19 cellular contexts compared by ENCODE assay signal in the genomic region with DNA sequence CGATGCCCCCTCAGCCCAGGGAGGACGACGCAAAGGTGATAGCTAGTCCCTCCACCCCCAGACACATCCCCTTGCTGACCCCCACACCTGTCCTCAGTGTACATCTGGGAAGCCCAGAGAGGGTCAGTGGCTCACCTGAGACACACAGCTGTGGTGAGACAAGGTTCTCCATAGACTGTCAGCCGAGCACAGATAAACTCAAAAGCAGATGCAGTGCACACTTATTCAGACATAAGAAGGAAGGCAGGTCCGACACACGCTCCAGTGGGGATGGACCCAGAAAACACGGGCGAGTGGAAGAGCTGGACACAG. TPM values are rescaled to one million over a fixed set of nuclear protein-coding genes. Genes with fewer than 3 reads are reported as not detected.
A peak's percentile ranks its signal among the peaks of the same experiment; 100 is the strongest.
DNase-seq lines count a peak whose midpoint lies in the region; ATAC-seq and TF ChIP-seq lines count a peak whose summit lies in the region.
"Had no signal": no experiment of that assay in that cellular context is flagged by ENCODE, and none has a peak within 500 bp of the region (broad histone marks: within the 10 kb centered on the region; RNA-seq: fewer than 3 reads in every experiment).

No MANE protein-coding gene starts in this region.

- no peak overlapping the region for H3K4me2 ChIP-seq in hepatocyte
- H3K4me2 ChIP-seq: KMS-11 had no signal

- CTCF ChIA-PET in HEK293 (lab: Yijun Ruan, JAX) = interaction anchor here (1.1 kb wide), 1 partner anchor 11 kb away, joined by 3 read pairs; no protein-coding TSS in a partner anchor

- 92% methylated on average over 8 of the region's 8 CpGs for WGBS in hepatocyte (ENCODE audit: low lambda C conversion rate, missing lambda C conversion rate)

- intact Hi-C loops in dendritic cell treated with granulocyte-macrophage colony-stimulating factor and Interleukin-4, amounts not matched to agents 40 ng/mL and 50 ng/mL, for 4 days (cut with micrococcal nuclease) = no loop called here

- H3K9me3 Mint-ChIP-seq in activated naive CD8-positive, alpha-beta T cell (ENCODE audit: low read depth) = no peaks in the 10 kb centered on the region
- H3K9me3 Mint-ChIP-seq in activated naive CD8-positive, alpha-beta T cell treated with anti-CD3 and anti-CD28 coated beads, Interleukin-2, amount 50 U/mL, for 24 hours = no peaks in the 10 kb centered on the region
- H3K9me3 Mint-ChIP-seq in dendritic cell treated with granulocyte-macrophage colony-stimulating factor and Interleukin-4, amounts not matched to agents 40 ng/mL and 50 ng/mL, for 4 days = no peaks in the 10 kb centered on the region
- no peaks in the 10 kb centered on the region for H3K9me3 Mint-ChIP-seq in stimulated activated memory B cell treated with anti-CD40 and anti-IgM and Interleukin-4, amounts not matched to agents 10 μg/mL and 1 μg/mL and 100 μg/mL, for 72 hours
- H3K9me3 Mint-ChIP-seq: activated CD4-positive, alpha-beta memory T cell treated with anti-CD3 and anti-CD28 coated beads for 36 hours had no signal

- peaks cover 16% of the 10 kb centered on the region for H3K4me1 Mint-ChIP-seq in activated naive CD8-positive, alpha-beta T cell (ENCODE audit: low read depth)
- H3K4me1 Mint-ChIP-seq in activated naive CD8-positive, alpha-beta T cell treated with anti-CD3 and anti-CD28 coated beads, Interleukin-2, amount 50 U/mL, for 24 hours = peaks cover 16% of the 10 kb centered on the region
- peaks cover 74% of the 10 kb centered on the region for H3K4me1 Mint-ChIP-seq in dendritic cell treated with granulocyte-macrophage colony-stimulating factor and Interleukin-4, amounts not matched to agents 40 ng/mL and 50 ng/mL, for 4 days (ENCODE audit: low read depth)
- peaks cover 68% of the 10 kb centered on the region for H3K4me1 Mint-ChIP-seq in stimulated activated memory B cell treated with anti-CD40 and anti-IgM and Interleukin-4, amounts not matched to agents 10 μg/mL and 1 μg/mL and 100 μg/mL, for 72 hours

- no peak overlapping the region for H2AFZ ChIP-seq in hepatocyte

- H3K4me3 Mint-ChIP-seq in activated naive CD8-positive, alpha-beta T cell = peak overlapping the region; percentile 42
- no peak overlapping the region for H3K4me3 Mint-ChIP-seq in activated naive CD8-positive, alpha-beta T cell treated with anti-CD3 and anti-CD28 coated beads, Interleukin-2, amount 50 U/mL, for 24 hours
- H3K4me3 Mint-ChIP-seq in dendritic cell treated with granulocyte-macrophage colony-stimulating factor and Interleukin-4, amounts not matched to agents 40 ng/mL and 50 ng/mL, for 4 days = peak overlapping the region; percentile 70
- peak overlapping the region; percentile 38 for H3K4me3 Mint-ChIP-seq in stimulated activated memory B cell treated with anti-CD40 and anti-IgM and Interleukin-4, amounts not matched to agents 10 μg/mL and 1 μg/mL and 100 μg/mL, for 72 hours
- H3K4me3 Mint-ChIP-seq: activated CD4-positive, alpha-beta memory T cell treated with anti-CD3 and anti-CD28 coated beads for 36 hours had no signal

- H3K9me3 ChIP-seq in HEK293 (ENCODE audit: control insufficient read depth, insufficient read depth, low read depth, low read length) (no peaks in the 10 kb centered on the region), hepatocyte (ENCODE audit: low read depth) (no peaks in the 10 kb centered on the region)
- H3K9me3 ChIP-seq: adrenal gland, breast epithelium, Caco-2, heart right ventricle, left lung, ovary, testis had no signal

- H3K27me3 Mint-ChIP-seq in activated naive CD8-positive, alpha-beta T cell = peaks cover 21% of the 10 kb centered on the region
- H3K27me3 Mint-ChIP-seq in activated naive CD8-positive, alpha-beta T cell treated with anti-CD3 and anti-CD28 coated beads, Interleukin-2, amount 50 U/mL, for 24 hours = peaks cover 23% of the 10 kb centered on the region
- peaks cover 40% of the 10 kb centered on the region for H3K27me3 Mint-ChIP-seq in dendritic cell treated with granulocyte-macrophage colony-stimulating factor and Interleukin-4, amounts not matched to agents 40 ng/mL and 50 ng/mL, for 4 days
- H3K27me3 Mint-ChIP-seq in stimulated activated memory B cell treated with anti-CD40 and anti-IgM and Interleukin-4, amounts not matched to agents 10 μg/mL and 1 μg/mL and 100 μg/mL, for 72 hours = no peaks in the 10 kb centered on the region

- H3K9me2 ChIP-seq in hepatocyte (replicated peaks; ENCODE audit: insufficient read depth) = no peaks in the 10 kb centered on the region

- no peaks in the 10 kb centered on the region for H3K4me1 ChIP-seq in HEK293 (ENCODE audit: control insufficient read depth, insufficient read depth, low read length)
- no peaks in the 10 kb centered on the region for H3K4me1 ChIP-seq in hepatocyte (ENCODE audit: insufficient read depth)
- H3K4me1 ChIP-seq: adrenal gland, breast epithelium, Caco-2, testis had no signal

- H3K36me3 Mint-ChIP-seq in activated naive CD8-positive, alpha-beta T cell = no peaks in the 10 kb centered on the region
- no peaks in the 10 kb centered on the region for H3K36me3 Mint-ChIP-seq in activated naive CD8-positive, alpha-beta T cell treated with anti-CD3 and anti-CD28 coated beads, Interleukin-2, amount 50 U/mL, for 24 hours (ENCODE audit: low read depth)
- H3K36me3 Mint-ChIP-seq in dendritic cell treated with granulocyte-macrophage colony-stimulating factor and Interleukin-4, amounts not matched to agents 40 ng/mL and 50 ng/mL, for 4 days (ENCODE audit: low read depth) = peaks cover 42% of the 10 kb centered on the region
- peaks cover 64% of the 10 kb centered on the region for H3K36me3 Mint-ChIP-seq in stimulated activated memory B cell treated with anti-CD40 and anti-IgM and Interleukin-4, amounts not matched to agents 10 μg/mL and 1 μg/mL and 100 μg/mL, for 72 hours
- H3K36me3 Mint-ChIP-seq: activated CD4-positive, alpha-beta memory T cell treated with anti-CD3 and anti-CD28 coated beads for 36 hours had no signal

- H3K79me2 ChIP-seq in hepatocyte = no peaks in the 10 kb centered on the region

- H3K27ac Mint-ChIP-seq in activated naive CD8-positive, alpha-beta T cell = no peak overlapping the region
- no peak overlapping the region for H3K27ac Mint-ChIP-seq in activated naive CD8-positive, alpha-beta T cell treated with anti-CD3 and anti-CD28 coated beads, Interleukin-2, amount 50 U/mL, for 24 hours
- peak overlapping the region; percentile 83 for H3K27ac Mint-ChIP-seq in dendritic cell treated with granulocyte-macrophage colony-stimulating factor and Interleukin-4, amounts not matched to agents 40 ng/mL and 50 ng/mL, for 4 days
- peak overlapping the region; percentile 81 for H3K27ac Mint-ChIP-seq in stimulated activated memory B cell treated with anti-CD40 and anti-IgM and Interleukin-4, amounts not matched to agents 10 μg/mL and 1 μg/mL and 100 μg/mL, for 72 hours
- H3K27ac Mint-ChIP-seq: activated CD4-positive, alpha-beta memory T cell treated with anti-CD3 and anti-CD28 coated beads for 36 hours had no signal

- POLR2A ChIA-PET in HEK293 (lab: Yijun Ruan, JAX) = no interaction called here

- no peak for ATAC-seq in activated naive CD8-positive, alpha-beta T cell treated with anti-CD3 and anti-CD28 coated beads, Interleukin-2, amount 50 U/mL, for 24 hours
- no peak for ATAC-seq in stimulated activated memory B cell treated with anti-CD40 and anti-IgM and Interleukin-4, amounts not matched to agents 10 μg/mL and 1 μg/mL and 100 μg/mL, for 72 hours

- H3K36me3 ChIP-seq in HEK293 (ENCODE audit: control insufficient read depth in 2 of 2, insufficient read depth in 1 of 2, low read length in 2 of 2) (no peaks in the 10 kb centered on the region), hepatocyte (replicated peaks; ENCODE audit: insufficient read depth, low read depth) (no peaks in the 10 kb centered on the region)
- H3K36me3 ChIP-seq: adrenal gland, breast epithelium, heart right ventricle, left lung, ovary had no signal

- no peaks in the 10 kb centered on the region for H3K27me3 ChIP-seq in hepatocyte
- H3K27me3 ChIP-seq: ovary, testis had no signal

- H3K4me3 ChIP-seq in HEK293 (ENCODE audit: low read depth, low read length) (no peak overlapping the region), hepatocyte (no peak overlapping the region)
- H3K4me3 ChIP-seq: adrenal gland, breast epithelium, ovary, testis had no signal

- no peak for TF ChIP-seq CTCF in HEK293 (tag by site-specific recombination; IDR thresholded peaks at IDR 0.05)
- TF ChIP-seq CTCF in hepatocyte (IDR thresholded peaks at IDR 0.05; ENCODE audit: poor library complexity) = no peak

- H3K27ac ChIP-seq in HEK293 (ENCODE audit: extremely low read depth, low read depth, low read length) = no peak overlapping the region
- no peak overlapping the region for H3K27ac ChIP-seq in hepatocyte
- H3K27ac ChIP-seq: adrenal gland, breast epithelium, KMS-11, ovary, testis had no signal

- DNase-seq in activated naive CD8-positive, alpha-beta T cell treated with anti-CD3 and anti-CD28 coated beads, Interleukin-2, amount 50 U/mL, for 24 hours = no peak
- DNase-seq in NCI-H1436 (lab: John Stamatoyannopoulos, UW) (no peak), hepatocyte (ENCODE audit: low spot score) (no peak)
- DNase-seq: Caco-2, NCI-H187 treated with DMSO at 0.1 percent for 48 hours, NCI-H226, ovary, SW 1271, testis had no signal

- no peaks in the 10 kb centered on the region for H4K20me1 ChIP-seq in hepatocyte (ENCODE audit: insufficient read depth, poor library complexity, severe bottlenecking)

TF ChIP-seq in HEK293, 187 proteins besides CTCF, POLR2A, EP300 and RAD21:
- TF ChIP-seq ZNF768 (tag by site-specific recombination; IDR thresholded peaks at IDR 0.05) = peak; percentile 34; the same call in 1 of the 2 replicates
- no peak for TF ChIP-seq KLF9 (tag by site-specific recombination; IDR thresholded peaks at IDR 0.05; ENCODE audit: low read depth)
TF ChIP-seq in HEK293: peak in this region for 1.

RNA-seq across cellular contexts. Expression of a gene that starts 19.6 kb away (rescaled TPM):
- 0.07 TPM in 1 of 2 replicates, not detected in the other for total RNA-seq in hepatocyte
- 1.1 and 1.5 TPM in 2 replicates for polyA plus RNA-seq in hepatocyte

Comparison
In these comparisons a context has a peak if more than half of its experiments do, and no peak if none do; other contexts are left out.
1. H3K27ac Mint-ChIP-seq: peak in dendritic cell treated with granulocyte-macrophage colony-stimulating factor and Interleukin-4, amounts not matched to agents 40 ng/mL and 50 ng/mL, for 4 days (single experiment) and stimulated activated memory B cell treated with anti-CD40 and anti-IgM and Interleukin-4, amounts not matched to agents 10 μg/mL and 1 μg/mL and 100 μg/mL, for 72 hours (single experiment); none in activated naive CD8-positive, alpha-beta T cell (single experiment) and activated naive CD8-positive, alpha-beta T cell treated with anti-CD3 and anti-CD28 coated beads, Interleukin-2, amount 50 U/mL, for 24 hours (single experiment).